ENCODE assay signal across 12 cellular contexts in the genomic region with DNA sequence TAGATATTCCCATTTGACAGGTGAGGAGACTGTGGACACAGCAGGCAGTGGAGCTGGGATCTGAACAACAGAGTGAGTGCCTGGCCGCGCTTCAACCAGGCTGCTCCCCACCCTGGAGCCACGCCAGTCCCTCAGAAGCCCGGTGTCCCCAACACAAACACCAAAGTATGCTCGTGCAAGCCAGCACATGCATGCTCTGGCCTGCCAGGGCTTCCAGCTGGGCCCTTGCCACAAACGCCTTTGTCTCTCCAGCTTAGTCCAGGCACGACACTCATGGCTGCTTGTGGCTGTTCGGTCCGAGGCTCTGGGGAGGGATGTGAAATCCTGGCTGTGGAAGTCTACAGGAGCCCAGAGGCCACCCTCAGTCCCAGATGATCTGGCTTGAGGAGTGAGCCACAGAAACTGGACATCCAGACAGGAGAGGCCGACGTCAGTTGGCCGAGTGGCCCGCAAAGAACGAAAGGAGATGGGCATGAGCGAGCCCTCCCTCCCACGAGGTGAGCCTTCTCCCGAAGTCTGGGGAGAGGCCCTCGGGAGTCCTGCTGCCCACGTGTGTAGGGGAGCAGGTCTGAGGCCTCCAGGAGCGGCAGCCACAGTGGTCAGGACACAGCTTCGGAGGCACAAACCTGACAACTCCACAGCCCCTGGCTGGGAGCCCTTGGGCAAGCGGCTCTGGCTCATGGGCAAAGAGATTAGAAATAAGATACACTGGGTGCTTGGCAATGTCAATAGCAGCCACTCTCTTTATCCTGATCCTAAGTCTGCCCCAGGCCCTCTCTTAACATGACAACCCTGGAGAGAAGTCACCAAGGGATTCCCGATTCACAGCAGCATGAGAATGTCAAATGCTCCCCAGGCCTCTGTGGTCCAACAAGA.
DNase-seq lines count a peak whose midpoint lies in the region; ATAC-seq and TF ChIP-seq lines count a peak whose summit lies in the region.
"Had no signal": no experiment of that assay in that cellular context is flagged by ENCODE, and none has a peak within 500 bp of the region (broad histone marks: within the 10 kb centered on the region; RNA-seq: fewer than 3 reads in every experiment).

No MANE protein-coding gene starts in this region.

- DNase-seq in CD8-positive, alpha-beta T cell: no peak
- DNase-seq in T-cell (no peak), esophagus squamous epithelium (lab: John Stamatoyannopoulos, UW) (no peak), psoas muscle (peak; percentile 48 to 77), foreskin melanocyte (no peak), islet precursor cell (no peak), COR-L47 (lab: John Stamatoyannopoulos, UW) (no peak)
- DNase-seq: DMS53, mesendoderm, T1000 had no signal

- no peaks in the 10 kb centered on the region for H3K27me3 ChIP-seq in CD8-positive, alpha-beta T cell (ENCODE audit: insufficient read depth, low read length)
- no peaks in the 10 kb centered on the region for H3K27me3 ChIP-seq in esophagus squamous epithelium
- H3K27me3 ChIP-seq in psoas muscle (ENCODE audit: insufficient read depth in 3 of 3, low read length in 2 of 3): no peaks in the 10 kb centered on the region

- no peak overlapping the region for H3K4me3 ChIP-seq in CD8-positive, alpha-beta T cell (ENCODE audit: low read depth, low read length)
- H3K4me3 ChIP-seq in esophagus squamous epithelium (no peak overlapping the region), psoas muscle (no peak overlapping the region)
- H3K4me3 ChIP-seq: coronary artery had no signal

- peaks cover 48% of the 10 kb centered on the region for H3K36me3 Mint-ChIP-seq in CD8-positive, alpha-beta T cell
- peaks cover 32% of the 10 kb centered on the region for H3K36me3 Mint-ChIP-seq in T-cell

- peaks cover 44% of the 10 kb centered on the region for H3K4me1 Mint-ChIP-seq in CD8-positive, alpha-beta T cell (ENCODE audit: low read depth)
- peaks cover 64 to 75% (median 64%) of the 10 kb centered on the region in 3 donors for H3K4me1 Mint-ChIP-seq in T-cell

- ATAC-seq in CD8-positive, alpha-beta T cell: no peak
- ATAC-seq in T-cell (replicated peaks in 1 of 4) (no peak), psoas muscle (peak; percentile 70 to 82 (median 76)), GM19455 (IDR thresholded peaks at IDR 0.05; ENCODE audit: unreplicated experiment) (no peak)

- H3K27me3 Mint-ChIP-seq in CD8-positive, alpha-beta T cell (ENCODE audit: low read depth): no peaks in the 10 kb centered on the region
- no peaks in the 10 kb centered on the region for H3K27me3 Mint-ChIP-seq in T-cell

- H3K36me3 ChIP-seq in CD8-positive, alpha-beta T cell (ENCODE audit: insufficient read depth, low read length): peaks cover 32% of the 10 kb centered on the region
- H3K36me3 ChIP-seq in esophagus squamous epithelium (peaks cover 21 to 51% (median 23%) of the 10 kb centered on the region in 3 donors), psoas muscle (ENCODE audit: insufficient read depth in 1 of 2, low read depth in 1 of 2) (peaks cover 9 to 61% of the 10 kb centered on the region in 2 donors)

- H3K27ac Mint-ChIP-seq in CD8-positive, alpha-beta T cell: peak overlapping the region; percentile 80
- H3K27ac Mint-ChIP-seq in T-cell: peak overlapping the region; percentile 72 to 81

- H3K4me1 ChIP-seq in CD8-positive, alpha-beta T cell (ENCODE audit: insufficient read depth, low read length): peaks cover 50% of the 10 kb centered on the region
- H3K4me1 ChIP-seq in esophagus squamous epithelium (peaks cover 44 to 98% (median 52%) of the 10 kb centered on the region in 3 donors), psoas muscle (peaks cover 24% of the 10 kb centered on the region)

- no peak for TF ChIP-seq CTCF in CD8-positive, alpha-beta T cell (IDR thresholded peaks at IDR 0.05)
- TF ChIP-seq CTCF in esophagus squamous epithelium (IDR thresholded peaks at IDR 0.05): no peak
- TF ChIP-seq CTCF in psoas muscle (IDR thresholded peaks at IDR 0.05): no peak

- POLR2A ChIA-PET in CD8-positive, alpha-beta T cell (lab: Charles Lee): interaction anchor here (1.2 to 1.7 kb wide), 8 partner anchors 11 to 166 kb away, joined by 3 to 6 read pairs (median 5); no protein-coding TSS in a partner anchor
- POLR2A ChIA-PET in T-cell (lab: Charles Lee): interaction anchor here in 1 of 2 donors (1.2 kb wide), 1 partner anchor 146 kb away, joined by 4 read pairs; no protein-coding TSS in a partner anchor

- H3K27ac ChIP-seq in CD8-positive, alpha-beta T cell (ENCODE audit: low read depth, low read length): peak overlapping the region; percentile 33
- H3K27ac ChIP-seq in esophagus squamous epithelium (peak overlapping the region; percentile 86 to 89 (median 88)), psoas muscle (peak overlapping the region; percentile 85)

- H3K4me3 Mint-ChIP-seq in CD8-positive, alpha-beta T cell: peak overlapping the region; percentile 26
- peak overlapping the region in 1 of 3 donors; percentile 66 for H3K4me3 Mint-ChIP-seq in T-cell

- no peaks in the 10 kb centered on the region for H3K9me3 Mint-ChIP-seq in CD8-positive, alpha-beta T cell
- no peaks in the 10 kb centered on the region for H3K9me3 Mint-ChIP-seq in T-cell

- intact Hi-C loops in CD8-positive, alpha-beta T cell (cut with DNase I, micrococcal nuclease): loop anchor here (1.0 to 5.0 kb wide), 5 partner anchors 63 to 171 kb away; a partner anchor contains a TSS
- intact Hi-C loops in esophagus squamous epithelium (cut with DNase I) (no loop called here), psoas muscle (cut with DNase I) (loop anchor here (2.0 to 10.0 kb wide), 2 partner anchors 45 to 119 kb away; a partner anchor contains a TSS)

- CTCF ChIA-PET in CD8-positive, alpha-beta T cell (lab: Charles Lee): interaction anchor here (0.9 to 9.5 kb wide), 7 partner anchors 14 to 171 kb away, joined by 3 to 53 read pairs (median 8); a partner anchor contains a TSS
- CTCF ChIA-PET in T-cell (lab: Charles Lee): interaction anchor here in 1 of 2 donors (1.5 to 2.2 kb wide), 2 partner anchors 166 to 168 kb away, joined by 3 to 7 read pairs; no protein-coding TSS in a partner anchor

- WGBS in esophagus squamous epithelium, 2 donors: 32 to 54% methylated on average over 10 of the region's 23 CpGs
- 29 to 36% (median 30%) methylated on average over 23 of the region's 23 CpGs for WGBS in psoas muscle, 3 donors

- TF ChIP-seq POLR2A in esophagus squamous epithelium (IDR thresholded peaks at IDR 0.05): no peak

- no peaks in the 10 kb centered on the region for H3K9me3 ChIP-seq in CD8-positive, alpha-beta T cell (ENCODE audit: low read length)
- no peaks in the 10 kb centered on the region for H3K9me3 ChIP-seq in esophagus squamous epithelium
- no peaks in the 10 kb centered on the region for H3K9me3 ChIP-seq in psoas muscle

Comparison
In these comparisons a context has a peak if more than half of its experiments do, and no peak if none do; other contexts are left out.
1. ATAC-seq: peak in psoas muscle (4 of 4); none in CD8-positive, alpha-beta T cell (single experiment), T-cell (0 of 4) and GM19455 (single experiment).
2. DNase-seq: peak in psoas muscle (2 of 2); none in CD8-positive, alpha-beta T cell (0 of 7), T-cell (0 of 34), esophagus squamous epithelium (single experiment), foreskin melanocyte (single experiment), islet precursor cell (single experiment) and COR-L47 (single experiment).
3. H3K27ac ChIP-seq: peak in every context shown above with its lines; median percentile 88 in esophagus squamous epithelium; 85 in psoas muscle; 33 in CD8-positive, alpha-beta T cell.